In the genomic region with DNA sequence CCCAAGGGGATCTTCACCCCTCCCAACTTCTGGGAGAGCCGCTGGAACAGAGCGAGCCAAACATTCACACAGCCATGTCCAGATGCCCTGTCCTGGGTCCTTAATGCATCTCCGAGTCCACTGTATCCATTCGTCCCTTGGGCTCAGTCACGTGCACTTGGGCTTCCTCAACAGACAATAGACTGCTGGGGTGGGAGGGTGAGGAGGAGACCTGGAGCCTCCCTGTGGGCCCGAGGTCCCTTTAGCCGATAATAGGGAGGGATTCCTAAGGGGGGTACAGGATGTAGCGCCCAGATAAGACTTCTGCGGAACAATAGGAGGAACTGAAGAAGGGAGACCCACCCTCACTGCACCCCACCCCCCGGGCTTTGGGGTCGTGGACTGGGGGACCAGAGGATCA, we compare ENCODE assay signal across 28 cellular contexts.
"Had no signal": no experiment of that assay in that cellular context is flagged by ENCODE, and none has a peak within 500 bp of the region (broad histone marks: within the 10 kb centered on the region; RNA-seq: fewer than 3 reads in every experiment).

No MANE protein-coding gene starts in this region.

- H3K27me3 ChIP-seq: ovary, uterus had no signal

- H3K4me3 ChIP-seq: gastrocnemius medialis, lung, neural progenitor cell, ovary, psoas muscle, right lobe of liver, smooth muscle cell, suprapubic skin, transverse colon, upper lobe of right lung, uterus had no signal

- ATAC-seq: effector memory CD8-positive, alpha-beta T cell; gastrocnemius medialis; left colon; naive thymus-derived CD4-positive, alpha-beta T cell; psoas muscle; right lobe of liver; stimulated activated naive CD8-positive, alpha-beta T cell treated with anti-CD3 and anti-CD28 coated beads, Interleukin-15, amount 100 ng/mL, for 72 hours; upper lobe of right lung had no signal

- H3K9me3 ChIP-seq: gastrocnemius medialis, ovary, psoas muscle, right lobe of liver, suprapubic skin, transverse colon, upper lobe of right lung, uterus had no signal

- DNase-seq: cerebellar nuclear complex; cortex of kidney; effector memory CD8-positive, alpha-beta T cell; foreskin fibroblast; gastrocnemius medialis; hippocampal formation; kidney glomerular epithelial cell; left colon; midbrain; naive thymus-derived CD4-positive, alpha-beta T cell; nucleus accumbens; ovary; posterior cingulate gyrus; psoas muscle; right lobe of liver; stimulated activated CD4-positive, alpha-beta T cell treated with anti-CD3 and anti-CD28 coated beads, Interleukin-12 subunit alpha, Interleukin-12 subunit beta, amount 100 ng/mL, for 4 hours; stimulated activated CD4-positive, alpha-beta T cell treated with anti-CD3 and anti-CD28 coated beads, Interleukin-1b, Interleukin-23, amount 100 ng/mL, for 48 hours; stimulated activated CD4-positive, alpha-beta T cell treated with anti-CD3 and anti-CD28 coated beads, Interleukin-4, amount 100 ng/mL, for 1 hour; stimulated activated CD8-positive, alpha-beta memory T cell treated with anti-CD3 and anti-CD28 coated beads, Interleukin-4, amount 100 ng/mL, for 48 hours; stimulated activated naive CD4-positive, alpha-beta T cell; transverse colon; upper lobe of right lung; uterus had no signal

- H3K4me2 ChIP-seq: neural progenitor cell, smooth muscle cell had no signal

- H3K9ac ChIP-seq: neural progenitor cell had no signal

- H3K27ac ChIP-seq: gastrocnemius medialis, neural progenitor cell, ovary, psoas muscle, right lobe of liver, suprapubic skin, transverse colon, upper lobe of right lung, uterus had no signal

- H3K36me3 ChIP-seq: gastrocnemius medialis, neural progenitor cell, ovary, right lobe of liver, transverse colon, upper lobe of right lung, uterus had no signal
